Comparison of ENCODE assay signal across 9 cellular contexts in genomic region chr4:127788517-127788916, GRCh38. TPM values are rescaled to one million over a fixed set of nuclear protein-coding genes. Genes with fewer than 3 reads are reported as not detected.
DNase-seq lines count a peak whose midpoint lies in the region; ATAC-seq, FAIRE-seq and TF ChIP-seq lines count a peak whose summit lies in the region.
"Had no signal": no experiment of that assay in that cellular context is flagged by ENCODE, and none has a peak within 500 bp of the region (broad histone marks: within the 10 kb centered on the region; RNA-seq: fewer than 3 reads in every experiment).

No MANE protein-coding gene starts in this region.

- ATAC-seq in HG03457 (IDR thresholded peaks at IDR 0.05; ENCODE audit: unreplicated experiment), result peak; percentile 46
- peak; percentile 69 for ATAC-seq in K562

- H3K27ac ChIP-seq in breast epithelium (no peak overlapping the region), K562 (ENCODE audit: extremely low read depth, low read depth, low read length) (no peak overlapping the region)

- H3K27me3 Mint-ChIP-seq in MCF 10A (ENCODE audit: insufficient read depth, unreplicated experiment) (no peaks in the 10 kb centered on the region), type B pancreatic cell (peaks cover 8% of the 10 kb centered on the region), mesothelial cell of epicardium (ENCODE audit: low read depth) (peaks cover 10% of the 10 kb centered on the region)

- H3K36me3 ChIP-seq in breast epithelium, result no peaks in the 10 kb centered on the region
- 0 out of 3 replicates have a peak, but pooled peaks cover 5% of the 10 kb centered on the region for H3K36me3 ChIP-seq in K562 (ENCODE audit: control insufficient read depth, insufficient read depth, low read length)

- H3K9me1 ChIP-seq in K562 (ENCODE audit: control insufficient read depth, insufficient read depth, low read length), result no peaks in the 10 kb centered on the region

- H3K4me3 Mint-ChIP-seq in MCF 10A (ENCODE audit: unreplicated experiment), result no peak overlapping the region
- H3K4me3 Mint-ChIP-seq in type B pancreatic cell, result no peak overlapping the region
- H3K4me3 Mint-ChIP-seq in mesothelial cell of epicardium, result no peak overlapping the region

- no peak for TF ChIP-seq EP300 in K562 (IDR thresholded peaks at IDR 0.05; ENCODE audit: low read length)

- H3K36me3 Mint-ChIP-seq in MCF 10A (ENCODE audit: insufficient read depth, unreplicated experiment) (peaks cover 6% of the 10 kb centered on the region), type B pancreatic cell (no peaks in the 10 kb centered on the region), mesothelial cell of epicardium (no peaks in the 10 kb centered on the region)

- H3K4me2 ChIP-seq in K562 (ENCODE audit: insufficient read depth, low read length), result no peak overlapping the region

- H3K9me3 ChIP-seq in breast epithelium (no peaks in the 10 kb centered on the region), K562 (replicated peaks; ENCODE audit: control insufficient read depth, insufficient read depth, low read depth, low read length) (no peaks in the 10 kb centered on the region)

- POLR2A ChIA-PET in MCF 10A (lab: Yijun Ruan, JAX), result interaction anchor here (0.7 to 1.6 kb wide), 4 partner anchors 13 to 272 kb away, joined by 3 to 7 read pairs (median 4); partner anchors contain the start of genes ABHD18 and MFSD8
- POLR2A ChIA-PET in K562 (lab: Yijun Ruan, JAX), result interaction anchor here (1.0 to 1.5 kb wide), 2 partner anchors 10 to 13 kb away, joined by 3 read pairs; no protein-coding TSS in a partner anchor

- DNase-seq in MCF 10A (ENCODE audit: unreplicated experiment) (peak; percentile 27), breast epithelium (ENCODE audit: low spot score in 2 of 2) (no peak), K562 (ENCODE audit: extremely low read depth in 1 of 4, low spot score in 3 of 4) (peak in 2 of 4 experiments; percentile 28 to 34), type B pancreatic cell (ENCODE audit: extremely low spot score, unreplicated experiment) (no peak), germinal center (ENCODE audit: low spot score) (no peak), islet precursor cell (no peak), mesothelial cell of epicardium (ENCODE audit: low spot score in 2 of 2, unreplicated experiment in 2 of 2) (no peak)
- DNase-seq: activated CD8-positive, alpha-beta memory T cell treated with anti-CD3 and anti-CD28 coated beads, Interleukin-2, amount 50 U/mL, for 48 hours had no signal

- no peak overlapping the region for H2AFZ ChIP-seq in K562 (ENCODE audit: low read depth, low read length)

- BruUV-seq in MCF 10A (replicated peaks; lab: Mats Ljungman, UMichigan), result no TSS peak
- BruUV-seq in K562 (replicated peaks; lab: Mats Ljungman, UMichigan), result no TSS peak

- TF ChIP-seq CTCF in MCF 10A (IDR thresholded peaks at IDR 0.05; ENCODE audit: unreplicated experiment), result no peak
- TF ChIP-seq CTCF in breast epithelium (IDR thresholded peaks at IDR 0.05), result no peak
- TF ChIP-seq CTCF in K562 (IDR thresholded peaks at IDR 0.05 in 2 of 3, conservative IDR thresholded peaks at IDR 0.05 in 1 of 3; ENCODE audit: insufficient read depth in 2 of 3, low read depth in 1 of 3, low read length in 3 of 3), result peak; percentile 39 to 47 (median 44)
- peak; percentile 39 for TF ChIP-seq CTCF in type B pancreatic cell (conservative IDR thresholded peaks at IDR 0.05)
- no peak for TF ChIP-seq CTCF in mesothelial cell of epicardium (IDR thresholded peaks at IDR 0.05; ENCODE audit: unreplicated experiment)

- intact Hi-C loops in MCF 10A (cut with micrococcal nuclease) (no loop called here), breast epithelium (cut with DNase I; ENCODE audit: low total_unique reads) (no loop called here), K562 (cut with micrococcal nuclease) (loop anchor here (1.0 kb wide), 1 partner anchor 183 kb away; no protein-coding TSS in a partner anchor)

- no peak overlapping the region for H3K4me3 ChIP-seq in breast epithelium
- no peak overlapping the region for H3K4me3 ChIP-seq in K562

- H3K4me1 Mint-ChIP-seq in MCF 10A (ENCODE audit: insufficient read depth, unreplicated experiment) (peaks cover 24% of the 10 kb centered on the region), type B pancreatic cell (ENCODE audit: unreplicated experiment) (peaks cover 8% of the 10 kb centered on the region), mesothelial cell of epicardium (peaks cover 10% of the 10 kb centered on the region)

- H3K27me3 ChIP-seq in breast epithelium, result no peaks in the 10 kb centered on the region
- H3K27me3 ChIP-seq in K562 (ENCODE audit: control insufficient read depth in 2 of 2, insufficient read depth in 2 of 2, low read length in 2 of 2), result no peaks in the 10 kb centered on the region

- WGBS in K562 (ENCODE audit: insufficient coverage, low coverage, missing lambda C conversion rate), result 64% methylated on average over 2 of the region's 2 CpGs

- H3K27ac Mint-ChIP-seq in MCF 10A (ENCODE audit: low read depth, unreplicated experiment) (peak overlapping the region; percentile 46), type B pancreatic cell (no peak overlapping the region), mesothelial cell of epicardium (no peak overlapping the region)

- 0 out of 2 replicates have a peak, but pooled peaks cover 3% of the 10 kb centered on the region for H4K20me1 ChIP-seq in K562 (replicated peaks; ENCODE audit: control insufficient read depth, insufficient read depth, low read length)

- peak in 1 of 2 experiments; percentile 33; a peak in 2 of 4 replicates for TF ChIP-seq RAD21 in K562 (CRISPR knock-in tag; conservative IDR thresholded peaks at IDR 0.05 in 1 of 2, IDR thresholded peaks at IDR 0.05 in 1 of 2)

- TF ChIP-seq POLR2A in breast epithelium (IDR thresholded peaks at IDR 0.05) (no peak), K562 (conservative IDR thresholded peaks at IDR 0.05) (no peak)

- peak; percentile 29 for FAIRE-seq in K562 (lab: Jason Lieb, UNC)

- no peak overlapping the region for H3K9ac ChIP-seq in K562 (ENCODE audit: insufficient read depth in 1 of 2, low read depth in 2 of 2, low read length in 2 of 2)

- CTCF ChIA-PET in MCF 10A (lab: Yijun Ruan, JAX), result interaction anchor here (0.6 to 1.3 kb wide), 6 partner anchors 13 to 710 kb away, joined by 3 to 4 read pairs (median 3); no protein-coding TSS in a partner anchor
- CTCF ChIA-PET in K562 (lab: Yijun Ruan, JAX; ENCODE audit: low intra/inter-chr PET ratio), result interaction anchor here (0.5 kb wide), 1 partner anchor 90 kb away, joined by 3 read pairs; no protein-coding TSS in a partner anchor

- peaks cover 88% of the 10 kb centered on the region for H3K79me2 ChIP-seq in K562 (ENCODE audit: control insufficient read depth, insufficient read depth, low read length)

- in situ Hi-C loops in K562 (cut with MboI), result no loop called here

- H3K9me3 Mint-ChIP-seq in MCF 10A (ENCODE audit: unreplicated experiment), result no peaks in the 10 kb centered on the region
- H3K9me3 Mint-ChIP-seq in type B pancreatic cell, result peaks cover 5% of the 10 kb centered on the region
- H3K9me3 Mint-ChIP-seq in mesothelial cell of epicardium, result no peaks in the 10 kb centered on the region

- H3K4me1 ChIP-seq in breast epithelium, result no peaks in the 10 kb centered on the region
- no peaks in the 10 kb centered on the region for H3K4me1 ChIP-seq in K562 (replicated peaks in 1 of 2; ENCODE audit: control insufficient read depth in 2 of 2, insufficient read depth in 2 of 2, low read length in 2 of 2)

RNA-seq across cellular contexts. Expression of gene HSPA4L, which starts 6.4 kb away (rescaled TPM):
- total RNA-seq in MCF 10A (2022), result 45.9 and 68.9 TPM in 2 replicates
- total RNA-seq in breast epithelium, result 10 to 100 TPM in 1 of 3 donors, 1 to 10 TPM in 2; 2.7 to 14.5 (median 7.2) TPM
- 11.5 and 22.5 TPM in 2 replicates for total RNA-seq in K562 (2011; cell fraction: chromatin; rRNA removed; ENCODE audit: low replicate concordance)
- 7.8 and 8.2 TPM in 2 replicates for total RNA-seq in K562 (2011; cell fraction: nucleolus; rRNA removed)
- total RNA-seq in K562 (2011; cell fraction: nucleoplasm; rRNA removed), result 9.5 and 13.7 TPM in 2 replicates
- total RNA-seq in K562 (2014; rRNA removed), result 13.0 and 14.3 TPM in 2 replicates
- total RNA-seq in K562 (2014; rRNA removed; fragmentation: Illumina TruSeq; extraction: Trizol), result 35.8 and 37.0 TPM in 2 replicates
- total RNA-seq in K562 (2015; rRNA removed; fragmentation: Illumina TruSeq; extraction: Trizol), result 26.8 and 28.6 TPM in 2 replicates
- total RNA-seq in K562 (2021), result 28.9 and 33.9 TPM in 2 replicates
- 10.9 and 15.4 TPM in 2 replicates for polyA plus RNA-seq in K562 (2011; rRNA removed)
- 4.6 and 5.5 TPM in 2 replicates for polyA plus RNA-seq in K562 (2011; cell fraction: cytosol; rRNA removed)
- polyA plus RNA-seq in K562 (2011; cell fraction: nucleus; rRNA removed), result 3.5 and 3.6 TPM in 2 replicates
- polyA plus RNA-seq in K562 (2012), result 9.6 and 18.6 TPM in 2 replicates
- 23.4 and 31.8 TPM in 2 replicates for polyA plus RNA-seq in K562 (2014; fragmentation: Illumina TruSeq; extraction: Trizol)
- polyA plus RNA-seq in K562 (2014; fragmentation: Nextera tagmentation; extraction: Ambion mirVana), result 10 to 100 TPM; 15.6 to 21.7 TPM
- polyA plus RNA-seq in K562 (2014; rRNA removed), result 12.3 and 14.6 TPM in 2 replicates
- 32.8 and 34.1 TPM in 2 replicates for polyA minus RNA-seq in K562 (2011; rRNA and poly(A)+ RNA removed)
- polyA minus RNA-seq in K562 (2011; cell fraction: cytosol; rRNA and poly(A)+ RNA removed), result 8.8 and 16.9 TPM in 2 replicates
- polyA minus RNA-seq in K562 (2011; cell fraction: nucleus; rRNA and poly(A)+ RNA removed), result 9.8 and 15.9 TPM in 2 replicates
- total RNA-seq in type B pancreatic cell (ENCODE audit: low replicate concordance), result 9.7 and 17.2 TPM in 2 replicates
- 4.3 to 5.2 TPM (median 4.6 TPM) in 3 replicates for total RNA-seq in mesothelial cell of epicardium

RNA-seq across cellular contexts. Expression of gene SLC25A31, which starts 58.3 kb away (rescaled TPM):
- total RNA-seq in MCF 10A (2022) (not detected in 2 replicates), breast epithelium (not detected), K562 (2014; rRNA removed) (not detected in 2 replicates), K562 (2014; rRNA removed; fragmentation: Illumina TruSeq; extraction: Trizol) (not detected in 2 replicates), K562 (2015; rRNA removed; fragmentation: Illumina TruSeq; extraction: Trizol) (not detected in 2 replicates), K562 (2021) (not detected in 2 replicates), type B pancreatic cell (ENCODE audit: low replicate concordance) (not detected in 2 replicates), mesothelial cell of epicardium (not detected in 3 replicates)
- total RNA-seq in K562 (2011; cell fraction: chromatin; rRNA removed; ENCODE audit: low replicate concordance), result not detected in 2 replicates
- total RNA-seq in K562 (2011; cell fraction: nucleolus; rRNA removed), result not detected in 2 replicates
- not detected in 2 replicates for total RNA-seq in K562 (2011; cell fraction: nucleoplasm; rRNA removed)
- polyA plus RNA-seq in K562 (2011; rRNA removed) (not detected in 2 replicates), K562 (2014; fragmentation: Illumina TruSeq; extraction: Trizol) (not detected in 2 replicates), K562 (2014; fragmentation: Nextera tagmentation; extraction: Ambion mirVana) (not detected), K562 (2014; rRNA removed) (0.07 TPM in 1 of 2 replicates, not detected in the other)
- polyA plus RNA-seq in K562 (2011; cell fraction: cytosol; rRNA removed), result not detected in 2 replicates
- polyA plus RNA-seq in K562 (2011; cell fraction: nucleus; rRNA removed), result not detected in 2 replicates
- polyA plus RNA-seq in K562 (2012), result not detected in 2 replicates
- polyA minus RNA-seq in K562 (2011; rRNA and poly(A)+ RNA removed), result not detected in 2 replicates
- polyA minus RNA-seq in K562 (2011; cell fraction: cytosol; rRNA and poly(A)+ RNA removed), result not detected in 2 replicates
- polyA minus RNA-seq in K562 (2011; cell fraction: nucleus; rRNA and poly(A)+ RNA removed), result not detected in 2 replicates

Comparison
In these comparisons a context has a peak if more than half of its experiments do, and no peak if none do; other contexts are left out.
1. CTCF ChIP-seq: peak in K562 (3 of 3) and type B pancreatic cell (single experiment); none in MCF 10A (single experiment), breast epithelium (0 of 3) and mesothelial cell of epicardium (single experiment).